In genomic region chr17:62941358-62941991, GRCh38 we compare ENCODE assay signal across 29 cellular contexts.
"Had no signal": no experiment of that assay in that cellular context is flagged by ENCODE, and none has a peak within 500 bp of the region (broad histone marks: within the 10 kb centered on the region; RNA-seq: fewer than 3 reads in every experiment).

No MANE protein-coding gene starts in this region.

- H3K36me3 ChIP-seq: breast epithelium had no signal

- H3K4me3 ChIP-seq: body of pancreas, breast epithelium had no signal

- DNase-seq: activated CD4-positive, alpha-beta memory T cell treated with anti-CD3 and anti-CD28 coated beads, Interleukin-2, amount 10 ng/mL, durations not matched to agents 7 days and 5 days; activated CD4-positive, alpha-beta T cell treated with anti-CD3 and anti-CD28 coated beads for 1 hour; activated CD4-positive, alpha-beta T cell treated with anti-CD3 and anti-CD28 coated beads for 48 hours; activated CD4-positive, CD25-positive, alpha-beta regulatory T cell; activated CD8-positive, alpha-beta memory T cell treated with anti-CD3 and anti-CD28 coated beads for 24 hours; activated CD8-positive, alpha-beta memory T cell treated with anti-CD3 and anti-CD28 coated beads, Interleukin-2, amount 10 ng/mL, durations not matched to agents 7 days and 5 days; activated CD8-positive, alpha-beta memory T cell treated with anti-CD3 and anti-CD28 coated beads, Interleukin-2, amount 50 U/mL, for 48 hours; activated effector memory CD4-positive, alpha-beta T cell treated with Interleukin-2 at 50 U/mL for 16 hours; activated naive CD4-positive, alpha-beta T cell treated with anti-CD3 and anti-CD28 coated beads, Interleukin-2, amount 10 ng/mL, durations not matched to agents 7 days and 5 days; activated T-cell treated with anti-CD3 and anti-CD28 coated beads, Interleukin-2, amount 50 U/mL, for 48 hours; body of pancreas; Kasumi-1; MM.1S; MV-4-11; NCI-H1092; NCI-H1436 treated with DMSO at 0.1 percent for 48 hours; NCI-H1694 treated with DMSO at 0.1 percent for 48 hours; NCI-H2081; NCI-H2171 treated with DMSO at 0.1 percent for 48 hours; NCI-H345; NCI-H524 treated with DMSO at 0.1 percent for 48 hours; NK-92 treated with Interleukin-12 subunit alpha and Interleukin-12 subunit beta, amount 100 ng/mL, for 24 hours; Right ventricle myocardium superior; SW 1271; T-helper 1 cell; T-helper 2 cell; T-helper 9 cell had no signal

- H3K9me3 ChIP-seq: body of pancreas had no signal

- H3K27ac ChIP-seq: body of pancreas, breast epithelium, VCaP had no signal

- H3K4me1 ChIP-seq: body of pancreas, breast epithelium had no signal
